ENCODE assay signal across 17 cellular contexts in the genomic region with DNA sequence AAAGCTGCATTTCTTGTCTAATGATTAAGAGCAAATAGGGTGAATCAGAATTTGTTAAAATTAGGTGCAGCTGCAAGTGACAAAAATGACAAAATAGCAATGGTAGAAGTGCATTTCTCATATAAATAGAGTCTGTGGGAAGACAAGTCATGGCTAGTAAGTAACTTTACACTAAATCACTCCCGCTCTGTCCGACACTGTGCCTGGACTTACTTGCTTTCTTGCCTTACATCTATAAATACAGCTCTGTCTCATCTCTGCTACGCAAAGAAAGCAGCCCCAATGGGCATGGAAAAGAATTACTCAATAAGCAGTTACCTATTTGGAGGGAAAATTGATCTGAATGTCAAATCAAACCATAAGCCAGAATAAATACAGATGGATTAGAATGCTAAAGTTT.
A peak's percentile ranks its signal among the peaks of the same experiment; 100 is the strongest.
DNase-seq lines count a peak whose midpoint lies in the region; ATAC-seq, FAIRE-seq and TF ChIP-seq lines count a peak whose summit lies in the region.
"Had no signal": no experiment of that assay in that cellular context is flagged by ENCODE, and none has a peak within 500 bp of the region (broad histone marks: within the 10 kb centered on the region; RNA-seq: fewer than 3 reads in every experiment).

No MANE protein-coding gene starts in this region.

- H3K9me3 Mint-ChIP-seq in stimulated activated memory B cell treated with anti-CD40 and anti-IgM and Interleukin-4, amounts not matched to agents 10 μg/mL and 1 μg/mL and 100 μg/mL, for 72 hours = no peaks in the 10 kb centered on the region
- H3K9me3 Mint-ChIP-seq: CD4-positive, alpha-beta T cell had no signal

- no peak overlapping the region for H3K4me3 Mint-ChIP-seq in stimulated activated memory B cell treated with anti-CD40 and anti-IgM and Interleukin-4, amounts not matched to agents 10 μg/mL and 1 μg/mL and 100 μg/mL, for 72 hours
- H3K4me3 Mint-ChIP-seq: B cell; CD4-positive, alpha-beta T cell had no signal

- in situ Hi-C loops in ACHN (cut with HindIII; ENCODE audit: low pct_ligation_motif_present, low pct_unique_long_range_greater_than_20kb, low sequenced_read_pairs) = no loop called here

- TF ChIP-seq POLR2A in H54 (IDR thresholded peaks at IDR 0.05; ENCODE audit: low read depth, low read length) = no peak

- no peak for TF ChIP-seq CTCF in RWPE2 (IDR thresholded peaks at IDR 0.05; ENCODE audit: poor library complexity, severe bottlenecking)

- H3K27me3 Mint-ChIP-seq in stimulated activated memory B cell treated with anti-CD40 and anti-IgM and Interleukin-4, amounts not matched to agents 10 μg/mL and 1 μg/mL and 100 μg/mL, for 72 hours = no peaks in the 10 kb centered on the region
- H3K27me3 Mint-ChIP-seq: CD4-positive, alpha-beta T cell had no signal

- H3K9me3 ChIP-seq in RWPE2 (ENCODE audit: severe bottlenecking) = no peaks in the 10 kb centered on the region
- no peaks in the 10 kb centered on the region for H3K9me3 ChIP-seq in thymus (ENCODE audit: control insufficient read depth)

- FAIRE-seq in H54 (lab: Jason Lieb, UNC) = peak; percentile 62
- FAIRE-seq: GM12892, GM19239 had no signal

- H3K36me3 ChIP-seq in RWPE2 (ENCODE audit: low read depth) = no peaks in the 10 kb centered on the region
- no peaks in the 10 kb centered on the region for H3K36me3 ChIP-seq in thymus (ENCODE audit: control insufficient read depth, insufficient read depth)

- H3K4me1 Mint-ChIP-seq in stimulated activated memory B cell treated with anti-CD40 and anti-IgM and Interleukin-4, amounts not matched to agents 10 μg/mL and 1 μg/mL and 100 μg/mL, for 72 hours = peaks cover 6% of the 10 kb centered on the region
- H3K4me1 Mint-ChIP-seq: B cell had no signal

- no peaks in the 10 kb centered on the region for H3K36me3 Mint-ChIP-seq in stimulated activated memory B cell treated with anti-CD40 and anti-IgM and Interleukin-4, amounts not matched to agents 10 μg/mL and 1 μg/mL and 100 μg/mL, for 72 hours

- DNase-seq in H54 (ENCODE audit: insufficient read length, low spot score) (no peak), RWPE2 (ENCODE audit: low spot score) (no peak), ACHN (no peak)
- no peak for DNase-seq in NK-92 treated with Interleukin-12 subunit alpha and Interleukin-12 subunit beta, amount 100 ng/mL, for 24 hours (lab: John Stamatoyannopoulos, UW)
- DNase-seq: 8988T; C1 segment of cervical spinal cord; Calu3; CD4-positive, alpha-beta T cell; DMS 273 treated with DMSO at 0.1 percent for 48 hours; DMS79; H7 had no signal

- H3K4me1 ChIP-seq in RWPE2 (ENCODE audit: insufficient read depth, poor library complexity, severe bottlenecking) = peaks cover 8% of the 10 kb centered on the region
- H3K4me1 ChIP-seq in thymus (ENCODE audit: control insufficient read depth, insufficient read depth, low read length) = no peaks in the 10 kb centered on the region

- H3K27ac Mint-ChIP-seq in stimulated activated memory B cell treated with anti-CD40 and anti-IgM and Interleukin-4, amounts not matched to agents 10 μg/mL and 1 μg/mL and 100 μg/mL, for 72 hours = no peak overlapping the region
- H3K27ac Mint-ChIP-seq: B cell; CD4-positive, alpha-beta T cell had no signal

- WGBS in thymus = 98% methylated on average over 3 of the region's 3 CpGs

- H3K27me3 ChIP-seq in RWPE2 (ENCODE audit: insufficient read depth, poor library complexity, severe bottlenecking) (no peaks in the 10 kb centered on the region), thymus (ENCODE audit: control insufficient read depth, insufficient read depth) (no peaks in the 10 kb centered on the region)

- H3K27ac ChIP-seq in RWPE2 (ENCODE audit: poor library complexity, severe bottlenecking) (no peak overlapping the region), thymus (ENCODE audit: low read depth) (peak overlapping the region; percentile 5)

- peak; percentile 30; the same call in 1 of the 3 replicates for ATAC-seq in RWPE2 (ENCODE audit: low read depth)
- peak; percentile 75 for ATAC-seq in esophagus mucosa
- no peak for ATAC-seq in stimulated activated memory B cell treated with anti-CD40 and anti-IgM and Interleukin-4, amounts not matched to agents 10 μg/mL and 1 μg/mL and 100 μg/mL, for 72 hours

- no peak overlapping the region for H3K4me3 ChIP-seq in RWPE2 (ENCODE audit: severe bottlenecking)
- no peak overlapping the region for H3K4me3 ChIP-seq in thymus (ENCODE audit: low read length)
